11 cellular contexts compared by ENCODE assay signal in the genomic region with DNA sequence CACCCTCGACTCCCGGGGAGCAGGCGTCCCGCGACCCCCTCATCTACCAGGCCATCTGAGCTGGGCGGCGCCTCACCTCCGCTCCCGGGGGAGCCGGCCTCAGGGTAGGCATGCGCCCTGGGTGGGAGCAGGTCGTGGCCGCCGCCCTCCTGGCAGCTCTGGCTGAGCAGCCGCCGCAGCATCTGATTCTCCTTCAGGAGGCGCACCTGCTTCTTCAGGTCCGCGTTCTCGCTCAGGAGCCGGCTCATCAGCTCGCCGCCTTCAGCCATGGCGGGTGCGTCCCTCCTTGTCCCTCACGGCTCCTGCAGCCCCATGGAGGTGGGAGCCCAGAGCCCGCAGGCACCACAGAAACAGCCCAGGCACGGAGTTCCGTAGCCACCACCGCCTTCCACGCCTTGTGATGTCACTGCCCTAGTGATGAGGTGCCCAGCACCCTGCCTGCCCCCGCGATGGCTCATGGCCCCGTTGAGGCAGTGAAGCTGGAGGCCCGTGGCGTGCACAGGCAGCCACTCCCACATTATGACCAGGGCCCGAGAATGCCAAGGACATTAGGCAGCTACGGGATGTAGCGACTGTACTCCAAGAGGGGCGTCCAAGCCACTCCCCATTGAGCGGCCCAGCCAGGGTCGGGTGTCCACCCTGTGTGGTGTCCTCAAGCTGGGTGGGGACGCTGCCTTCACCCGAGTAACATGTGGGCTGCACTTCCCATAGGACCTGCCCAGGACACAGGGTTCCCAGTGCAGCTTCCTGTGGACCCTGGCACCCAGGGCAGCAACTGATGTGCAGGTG. TPM values are rescaled to one million over a fixed set of nuclear protein-coding genes. Genes with fewer than 3 reads are reported as not detected.
DNase-seq lines count a peak whose midpoint lies in the region; ATAC-seq and TF ChIP-seq lines count a peak whose summit lies in the region.
"Had no signal": no experiment of that assay in that cellular context is flagged by ENCODE, and none has a peak within 500 bp of the region (broad histone marks: within the 10 kb centered on the region; RNA-seq: fewer than 3 reads in every experiment).

No MANE protein-coding gene starts in this region.

- TF ChIP-seq CTCF in right atrium auricular region (IDR thresholded peaks at IDR 0.05), result no peak
- TF ChIP-seq CTCF in foreskin keratinocyte (conservative IDR thresholded peaks at IDR 0.05), result no peak

- H3K27me3 ChIP-seq in right atrium auricular region (no peaks in the 10 kb centered on the region), foreskin keratinocyte (no peaks in the 10 kb centered on the region)

- CTCF ChIA-PET in activated CD8-positive, alpha-beta memory T cell treated with anti-CD3 and anti-CD28 coated beads, Interleukin-2, amount 10 ng/mL, durations not matched to agents 7 days and 5 days (lab: Charles Lee), result interaction anchor here (1.1 kb wide), 1 partner anchor 48 kb away, joined by 3 read pairs; no protein-coding TSS in a partner anchor
- CTCF ChIA-PET in activated CD8-positive, alpha-beta T cell treated with anti-CD3 and anti-CD28 coated beads, Interleukin-2, amount 10 ng/mL, durations not matched to agents 7 days and 5 days (lab: Charles Lee), result no interaction called here

- no peak overlapping the region for H3K27ac Mint-ChIP-seq in activated CD8-positive, alpha-beta memory T cell treated with anti-CD3 and anti-CD28 coated beads, Interleukin-2, amount 10 ng/mL, durations not matched to agents 7 days and 5 days
- H3K27ac Mint-ChIP-seq in activated CD8-positive, alpha-beta T cell treated with anti-CD3 and anti-CD28 coated beads, Interleukin-2, amount 10 ng/mL, durations not matched to agents 7 days and 5 days, result peak overlapping the region; percentile 71
- H3K27ac Mint-ChIP-seq in stimulated activated memory B cell treated with anti-CD40 and anti-IgM and Interleukin-4, amounts not matched to agents 10 μg/mL and 1 μg/mL and 100 μg/mL, for 72 hours, result no peak overlapping the region

- H3K36me3 ChIP-seq in right atrium auricular region, result no peaks in the 10 kb centered on the region

- no peaks in the 10 kb centered on the region for H3K27me3 Mint-ChIP-seq in activated CD8-positive, alpha-beta memory T cell treated with anti-CD3 and anti-CD28 coated beads, Interleukin-2, amount 10 ng/mL, durations not matched to agents 7 days and 5 days
- H3K27me3 Mint-ChIP-seq in activated CD8-positive, alpha-beta T cell treated with anti-CD3 and anti-CD28 coated beads, Interleukin-2, amount 10 ng/mL, durations not matched to agents 7 days and 5 days (ENCODE audit: low read depth), result no peaks in the 10 kb centered on the region
- no peaks in the 10 kb centered on the region for H3K27me3 Mint-ChIP-seq in stimulated activated memory B cell treated with anti-CD40 and anti-IgM and Interleukin-4, amounts not matched to agents 10 μg/mL and 1 μg/mL and 100 μg/mL, for 72 hours

- peak overlapping the region; percentile 28 for H3K4me3 Mint-ChIP-seq in activated CD8-positive, alpha-beta memory T cell treated with anti-CD3 and anti-CD28 coated beads, Interleukin-2, amount 10 ng/mL, durations not matched to agents 7 days and 5 days
- H3K4me3 Mint-ChIP-seq in activated CD8-positive, alpha-beta T cell treated with anti-CD3 and anti-CD28 coated beads, Interleukin-2, amount 10 ng/mL, durations not matched to agents 7 days and 5 days, result peak overlapping the region; percentile 58
- H3K4me3 Mint-ChIP-seq in stimulated activated memory B cell treated with anti-CD40 and anti-IgM and Interleukin-4, amounts not matched to agents 10 μg/mL and 1 μg/mL and 100 μg/mL, for 72 hours, result peak overlapping the region; percentile 74

- peaks cover 14% of the 10 kb centered on the region for H3K4me1 Mint-ChIP-seq in activated CD8-positive, alpha-beta memory T cell treated with anti-CD3 and anti-CD28 coated beads, Interleukin-2, amount 10 ng/mL, durations not matched to agents 7 days and 5 days
- H3K4me1 Mint-ChIP-seq in activated CD8-positive, alpha-beta T cell treated with anti-CD3 and anti-CD28 coated beads, Interleukin-2, amount 10 ng/mL, durations not matched to agents 7 days and 5 days (ENCODE audit: low read depth), result peaks cover 20% of the 10 kb centered on the region
- H3K4me1 Mint-ChIP-seq in stimulated activated memory B cell treated with anti-CD40 and anti-IgM and Interleukin-4, amounts not matched to agents 10 μg/mL and 1 μg/mL and 100 μg/mL, for 72 hours, result peaks cover 6% of the 10 kb centered on the region

- H3K36me3 Mint-ChIP-seq in activated CD8-positive, alpha-beta memory T cell treated with anti-CD3 and anti-CD28 coated beads, Interleukin-2, amount 10 ng/mL, durations not matched to agents 7 days and 5 days, result no peaks in the 10 kb centered on the region
- H3K36me3 Mint-ChIP-seq in activated CD8-positive, alpha-beta T cell treated with anti-CD3 and anti-CD28 coated beads, Interleukin-2, amount 10 ng/mL, durations not matched to agents 7 days and 5 days (ENCODE audit: low read depth), result no peaks in the 10 kb centered on the region
- no peaks in the 10 kb centered on the region for H3K36me3 Mint-ChIP-seq in stimulated activated memory B cell treated with anti-CD40 and anti-IgM and Interleukin-4, amounts not matched to agents 10 μg/mL and 1 μg/mL and 100 μg/mL, for 72 hours

- no peaks in the 10 kb centered on the region for H3K9me3 ChIP-seq in right atrium auricular region

- H3K9me3 Mint-ChIP-seq in activated CD8-positive, alpha-beta memory T cell treated with anti-CD3 and anti-CD28 coated beads, Interleukin-2, amount 10 ng/mL, durations not matched to agents 7 days and 5 days (ENCODE audit: low read depth), result no peaks in the 10 kb centered on the region
- H3K9me3 Mint-ChIP-seq in activated CD8-positive, alpha-beta T cell treated with anti-CD3 and anti-CD28 coated beads, Interleukin-2, amount 10 ng/mL, durations not matched to agents 7 days and 5 days (ENCODE audit: insufficient read depth), result peaks cover under 1% of the 10 kb centered on the region
- peaks cover under 1% of the 10 kb centered on the region for H3K9me3 Mint-ChIP-seq in stimulated activated memory B cell treated with anti-CD40 and anti-IgM and Interleukin-4, amounts not matched to agents 10 μg/mL and 1 μg/mL and 100 μg/mL, for 72 hours

- peak; percentile 40 for DNase-seq in activated CD8-positive, alpha-beta memory T cell treated with anti-CD3 and anti-CD28 coated beads, Interleukin-2, amount 10 ng/mL, durations not matched to agents 7 days and 5 days
- no peak for DNase-seq in activated CD8-positive, alpha-beta memory T cell treated with anti-CD3 and anti-CD28 coated beads for 24 hours
- no peak for DNase-seq in activated CD8-positive, alpha-beta T cell treated with anti-CD3 and anti-CD28 coated beads, Interleukin-2, amount 10 ng/mL, durations not matched to agents 7 days and 5 days
- peak; percentile 59 for DNase-seq in right atrium auricular region (ENCODE audit: low spot score)
- DNase-seq in foreskin keratinocyte, result no peak
- no peak for DNase-seq in NCI-H1930 (lab: John Stamatoyannopoulos, UW)
- no peak for DNase-seq in NCI-H1048 (lab: John Stamatoyannopoulos, UW)
- DNase-seq: anterior cingulate cortex, foreskin melanocyte had no signal

- POLR2A ChIA-PET in activated CD8-positive, alpha-beta T cell treated with anti-CD3 and anti-CD28 coated beads, Interleukin-2, amount 10 ng/mL, durations not matched to agents 7 days and 5 days (lab: Charles Lee), result no interaction called here

- H3K4me1 ChIP-seq in right atrium auricular region (peaks cover 0 to 19% of the 10 kb centered on the region in 2 donors), foreskin keratinocyte (no peaks in the 10 kb centered on the region)

- no peak overlapping the region for H3K4me3 ChIP-seq in right atrium auricular region

- no peak for ATAC-seq in activated CD8-positive, alpha-beta memory T cell treated with anti-CD3 and anti-CD28 coated beads, Interleukin-2, amount 10 ng/mL, durations not matched to agents 7 days and 5 days
- ATAC-seq in activated CD8-positive, alpha-beta T cell treated with anti-CD3 and anti-CD28 coated beads, Interleukin-2, amount 10 ng/mL, durations not matched to agents 7 days and 5 days, result no peak
- ATAC-seq in stimulated activated memory B cell treated with anti-CD40 and anti-IgM and Interleukin-4, amounts not matched to agents 10 μg/mL and 1 μg/mL and 100 μg/mL, for 72 hours, result no peak
- no peak for ATAC-seq in foreskin keratinocyte

- peak overlapping the region in 1 of 2 donors; percentile 31 for H3K27ac ChIP-seq in right atrium auricular region
- no peak overlapping the region for H3K27ac ChIP-seq in foreskin keratinocyte

RNA-seq across cellular contexts. Expression of a gene that starts 1.5 kb away (rescaled TPM):
- 1 to 10 TPM; 4.2 to 4.8 TPM for total RNA-seq in activated CD8-positive, alpha-beta memory T cell treated with anti-CD3 and anti-CD28 coated beads, Interleukin-2, amount 10 ng/mL, durations not matched to agents 7 days and 5 days
- total RNA-seq in activated CD8-positive, alpha-beta T cell treated with anti-CD3 and anti-CD28 coated beads, Interleukin-2, amount 10 ng/mL, durations not matched to agents 7 days and 5 days, result 10 to 100 TPM; 14.4 to 17.5 TPM
- total RNA-seq in right atrium auricular region, result 10 to 100 TPM in 1 of 2 donors, 1 to 10 TPM in 1; 8.7 to 12.5 TPM
- 7.8 and 8.9 TPM in 2 replicates for total RNA-seq in foreskin keratinocyte
- 10.4 and 12.6 TPM in 2 replicates for polyA plus RNA-seq in foreskin keratinocyte

RNA-seq across cellular contexts. Expression of a gene that starts 27.4 kb away (rescaled TPM):
- total RNA-seq in activated CD8-positive, alpha-beta memory T cell treated with anti-CD3 and anti-CD28 coated beads, Interleukin-2, amount 10 ng/mL, durations not matched to agents 7 days and 5 days, result not detected
- under 1 TPM; 0.37 to 0.50 TPM for total RNA-seq in activated CD8-positive, alpha-beta T cell treated with anti-CD3 and anti-CD28 coated beads, Interleukin-2, amount 10 ng/mL, durations not matched to agents 7 days and 5 days
- under 1 TPM in 1 of 2 donors, not detected in 1; 0.24 TPM for total RNA-seq in right atrium auricular region
- total RNA-seq in foreskin keratinocyte, result not detected in 2 replicates
- polyA plus RNA-seq in foreskin keratinocyte, result not detected in 2 replicates
- polyA plus RNA-seq: AG04450 had no signal

RNA-seq across cellular contexts. Expression of a gene that starts 45.8 kb away (rescaled TPM):
- total RNA-seq in activated CD8-positive, alpha-beta memory T cell treated with anti-CD3 and anti-CD28 coated beads, Interleukin-2, amount 10 ng/mL, durations not matched to agents 7 days and 5 days, result 10 to 100 TPM; 44.9 to 49.5 TPM
- 10 to 100 TPM; 72.1 to 76.1 TPM for total RNA-seq in activated CD8-positive, alpha-beta T cell treated with anti-CD3 and anti-CD28 coated beads, Interleukin-2, amount 10 ng/mL, durations not matched to agents 7 days and 5 days
- 10 to 100 TPM; 31.4 to 36.6 TPM for total RNA-seq in right atrium auricular region
- total RNA-seq in foreskin keratinocyte, result 152 and 172 TPM in 2 replicates
- 118 and 129 TPM in 2 replicates for polyA plus RNA-seq in foreskin keratinocyte

Comparison
In these comparisons a context has a peak if more than half of its experiments do, and no peak if none do; other contexts are left out.
1. DNase-seq: peak in activated CD8-positive, alpha-beta memory T cell treated with anti-CD3 and anti-CD28 coated beads, Interleukin-2, amount 10 ng/mL, durations not matched to agents 7 days and 5 days (single experiment) and right atrium auricular region (single experiment); none in activated CD8-positive, alpha-beta memory T cell treated with anti-CD3 and anti-CD28 coated beads for 24 hours (single experiment), activated CD8-positive, alpha-beta T cell treated with anti-CD3 and anti-CD28 coated beads, Interleukin-2, amount 10 ng/mL, durations not matched to agents 7 days and 5 days (single experiment), foreskin keratinocyte (0 of 2), NCI-H1930 (0 of 2) and NCI-H1048 (single experiment).
2. Peak in every context shown above with its lines, with median percentiles within 50 percentile points of each other: H3K4me3 Mint-ChIP-seq.